11 cellular contexts compared by ENCODE assay signal in the genomic region with DNA sequence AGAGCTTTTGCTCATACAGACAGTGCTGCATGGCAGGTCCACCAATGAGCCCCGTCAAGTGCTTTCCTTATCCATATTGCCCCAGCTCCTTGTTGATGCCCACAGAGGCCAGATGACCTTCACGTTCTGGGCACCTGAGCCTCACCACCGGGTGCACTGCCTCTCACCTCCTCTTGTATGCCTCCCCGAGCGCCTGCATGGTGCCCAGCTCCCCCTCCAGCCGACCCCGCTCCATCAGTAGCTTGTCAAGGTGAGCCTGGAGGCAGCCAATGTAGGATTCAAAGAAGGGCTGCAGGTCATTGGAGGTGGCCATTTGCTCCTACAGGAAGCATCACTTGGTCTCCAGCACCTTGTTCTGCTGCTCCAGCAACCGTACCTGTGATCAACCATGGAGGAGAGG. TPM values are rescaled to one million over a fixed set of nuclear protein-coding genes. Genes with fewer than 3 reads are reported as not detected.
"Had no signal": no experiment of that assay in that cellular context is flagged by ENCODE, and none has a peak within 500 bp of the region (broad histone marks: within the 10 kb centered on the region; RNA-seq: fewer than 3 reads in every experiment).

No MANE protein-coding gene starts in this region.

- H3K27ac ChIP-seq: GM23248 had no signal

- H3K4me2 ChIP-seq: GM23338 had no signal

- H3K9ac ChIP-seq: GM23248 had no signal

- ATAC-seq: GM23338, HCT116 had no signal

- H2AFZ ChIP-seq: GM23248, GM23338 had no signal

- H3K36me3 ChIP-seq: HAP-1 had no signal

- H3K9me3 ChIP-seq: HAP-1 had no signal

- DNase-seq: GM23248, GOT3, H7, H9, HCEC 1CT, HFFc6 had no signal

- H3K4me1 ChIP-seq: HAP-1 had no signal

- H3K4me3 ChIP-seq: GM23248, GM23338, HAP-1 had no signal

RNA-seq across cellular contexts. Expression of a gene that starts 31.8 kb away (rescaled TPM):
- total RNA-seq: GM23248, GM23338, H1, H4, H7, H9, HFFc6 had no signal
- polyA plus RNA-seq: GM23248, GM23338 had no signal

RNA-seq across cellular contexts. Expression of a gene that starts 42.0 kb away (rescaled TPM):
- total RNA-seq: GM23248, GM23338, H1, H4, H7, H9, HFFc6 had no signal
- polyA plus RNA-seq: GM23248, GM23338, H1 had no signal

RNA-seq across cellular contexts. Expression of a gene that starts 54.9 kb away (rescaled TPM):
- total RNA-seq: GM23248, GM23338, H1, H4, H7, H9, HFFc6 had no signal
- polyA plus RNA-seq: GM23248, GM23338, H1 had no signal
